In genomic region chr6:44957151-44957550, GRCh38 we compare ENCODE assay signal across 1 cellular context.
TF ChIP-seq lines count a peak whose summit lies in the region.

No MANE protein-coding gene starts in this region.

TF ChIP-seq in K562, 482 proteins besides CTCF, POLR2A, EP300 and RAD21 (continued from another document):
- TF ChIP-seq PATZ1 (CRISPR knock-in tag; IDR thresholded peaks at IDR 0.05; ENCODE audit: borderline replicate concordance): no peak
- TF ChIP-seq RBM17 (IDR thresholded peaks at IDR 0.05; ENCODE audit: borderline replicate concordance, low read depth, low read length): no peak
- no peak for TF ChIP-seq CCAR2 (IDR thresholded peaks at IDR 0.05; ENCODE audit: low read depth, low read length)
- no peak for TF ChIP-seq KLF1 (tag; IDR thresholded peaks at IDR 0.05)
- no peak for TF ChIP-seq HNRNPK (IDR thresholded peaks at IDR 0.05; ENCODE audit: low read depth, low read length, poor library complexity, severe bottlenecking)
- TF ChIP-seq RAD51 (IDR thresholded peaks at IDR 0.05; ENCODE audit: borderline replicate concordance, low read depth): no peak
- TF ChIP-seq NFE2 (IDR thresholded peaks at IDR 0.05; ENCODE audit: low read depth): no peak
- TF ChIP-seq MEIS2 (IDR thresholded peaks at IDR 0.05; ENCODE audit: partially characterized antibody): no peak
- TF ChIP-seq ZNF644 (tag; IDR thresholded peaks at IDR 0.05; ENCODE audit: low read depth): no peak
- no peak for TF ChIP-seq FOS (IDR thresholded peaks at IDR 0.05; ENCODE audit: extremely low read depth, insufficient read length)
- no peak for TF ChIP-seq ZBED1 (IDR thresholded peaks at IDR 0.05)
- no peak for TF ChIP-seq NR2C1 (IDR thresholded peaks at IDR 0.05)
- no peak for TF ChIP-seq NR2C1 (tag; IDR thresholded peaks at IDR 0.05)
- TF ChIP-seq E2F1 (CRISPR knock-in tag; IDR thresholded peaks at IDR 0.05): no peak
- no peak for TF ChIP-seq LARP7 (IDR thresholded peaks at IDR 0.05)
TF ChIP-seq in K562: peak in this region for 0.
